Comparison of ENCODE assay signal across 19 cellular contexts in the genomic region with DNA sequence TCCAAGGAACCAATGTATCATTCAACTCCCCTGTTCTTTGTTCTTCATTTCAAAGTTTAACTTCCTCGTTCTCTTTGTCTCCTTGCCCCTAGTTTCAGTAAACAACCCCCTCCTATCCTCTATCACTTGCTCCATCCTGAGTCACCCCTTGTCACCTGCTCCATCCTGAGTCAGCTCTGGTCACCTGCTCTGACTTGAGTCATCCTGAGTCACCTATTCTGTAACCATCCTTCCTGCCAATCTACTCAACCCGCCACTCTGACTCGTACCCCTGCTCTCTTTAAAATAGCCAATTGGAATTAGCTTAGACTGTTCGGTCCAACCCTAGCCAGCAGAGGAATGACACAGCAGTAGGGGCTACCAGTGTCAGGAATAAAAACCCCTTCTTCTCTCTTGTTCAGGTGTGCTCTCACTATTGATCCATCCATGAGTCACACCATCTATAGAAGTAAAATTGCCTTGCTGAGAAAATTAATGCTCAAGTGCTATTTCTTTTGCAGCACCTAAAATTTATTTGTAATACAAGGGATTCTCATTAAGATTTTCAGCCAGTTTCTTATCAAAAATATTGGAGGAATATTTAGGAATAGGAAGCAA.
DNase-seq lines count a peak whose midpoint lies in the region; ATAC-seq, FAIRE-seq and TF ChIP-seq lines count a peak whose summit lies in the region.
"Had no signal": no experiment of that assay in that cellular context is flagged by ENCODE, and none has a peak within 500 bp of the region (broad histone marks: within the 10 kb centered on the region; RNA-seq: fewer than 3 reads in every experiment).

No MANE protein-coding gene starts in this region.

- H3K9ac ChIP-seq in neural progenitor cell = no peak overlapping the region
- H3K9ac ChIP-seq: BLaER1 had no signal

- no peak for TF ChIP-seq CTCF in fibroblast of mammary gland (conservative IDR thresholded peaks at IDR 0.05; ENCODE audit: control insufficient read depth, insufficient read depth, low read depth, low read length)
- TF ChIP-seq CTCF in neural progenitor cell (IDR thresholded peaks at IDR 0.05) = no peak

- H2AFZ ChIP-seq in neural progenitor cell (replicated peaks) = no peak overlapping the region

- no peak for FAIRE-seq in urothelium cell line (lab: Jason Lieb, UNC)
- FAIRE-seq: D721Med, RCC 7860 had no signal

- peaks cover 26% of the 10 kb centered on the region for H3K4me1 ChIP-seq in neural progenitor cell
- H3K4me1 ChIP-seq: BLaER1 had no signal

- peaks cover 7% of the 10 kb centered on the region for H3K9me3 ChIP-seq in neural progenitor cell (ENCODE audit: low read depth)

- H3K27me3 ChIP-seq in neural progenitor cell = no peaks in the 10 kb centered on the region
- H3K27me3 ChIP-seq: BLaER1 had no signal

- H3K79me2 ChIP-seq in neural progenitor cell (ENCODE audit: low read depth) = no peaks in the 10 kb centered on the region

- no peak overlapping the region for H3K27ac Mint-ChIP-seq in activated naive CD8-positive, alpha-beta T cell treated with anti-CD3 and anti-CD28 coated beads, Interleukin-2, amount 50 U/mL, for 24 hours
- no peak overlapping the region for H3K27ac Mint-ChIP-seq in activated naive CD8-positive, alpha-beta T cell treated with anti-CD3 and anti-CD28 coated beads for 36 hours
- no peak overlapping the region for H3K27ac Mint-ChIP-seq in neural progenitor cell
- H3K27ac Mint-ChIP-seq: CD4-positive, alpha-beta memory T cell; IgD-negative memory B cell had no signal

- H3K4me1 Mint-ChIP-seq in activated naive CD8-positive, alpha-beta T cell treated with anti-CD3 and anti-CD28 coated beads, Interleukin-2, amount 50 U/mL, for 24 hours = no peaks in the 10 kb centered on the region
- no peaks in the 10 kb centered on the region for H3K4me1 Mint-ChIP-seq in activated naive CD8-positive, alpha-beta T cell treated with anti-CD3 and anti-CD28 coated beads for 36 hours
- peaks cover 6% of the 10 kb centered on the region for H3K4me1 Mint-ChIP-seq in neural progenitor cell
- H3K4me1 Mint-ChIP-seq: CD4-positive, alpha-beta memory T cell; IgD-negative memory B cell had no signal

- H3K4me2 ChIP-seq in neural progenitor cell = no peak overlapping the region
- H3K4me2 ChIP-seq: BLaER1 had no signal

- no peak for DNase-seq in activated naive CD8-positive, alpha-beta T cell treated with anti-CD3 and anti-CD28 coated beads, Interleukin-2, amount 50 U/mL, for 24 hours
- no peak for DNase-seq in activated naive CD8-positive, alpha-beta T cell treated with anti-CD3 and anti-CD28 coated beads for 36 hours
- DNase-seq in LoVo (ENCODE audit: low spot score) (peak; percentile 19), fibroblast of mammary gland (ENCODE audit: low read depth) (peak; percentile 1), urothelium cell line (ENCODE audit: low spot score) (peak; percentile 39), medulla oblongata (ENCODE audit: extremely low spot score) (no peak), OCI-M2 (lab: John Stamatoyannopoulos, UW; ENCODE audit: unreplicated experiment) (no peak), neural progenitor cell (ENCODE audit: low spot score) (no peak)
- DNase-seq: CD4-positive, alpha-beta memory T cell; DMS79 treated with DMSO at 0.1 percent for 48 hours; NCI-H1105; NCI-H2081; NCI-H2171 treated with DMSO at 0.1 percent for 48 hours; Right ventricle myocardium superior had no signal

- H3K9me3 Mint-ChIP-seq in activated naive CD8-positive, alpha-beta T cell treated with anti-CD3 and anti-CD28 coated beads, Interleukin-2, amount 50 U/mL, for 24 hours = peaks cover 51% of the 10 kb centered on the region
- peaks cover 25% of the 10 kb centered on the region for H3K9me3 Mint-ChIP-seq in activated naive CD8-positive, alpha-beta T cell treated with anti-CD3 and anti-CD28 coated beads for 36 hours
- peaks cover 9% of the 10 kb centered on the region for H3K9me3 Mint-ChIP-seq in neural progenitor cell

- no peak overlapping the region for H3K4me3 ChIP-seq in fibroblast of mammary gland (ENCODE audit: control insufficient read depth, low read depth, low read length)
- no peak overlapping the region for H3K4me3 ChIP-seq in neural progenitor cell
- H3K4me3 ChIP-seq: BLaER1, HAP-1 had no signal

- no peaks in the 10 kb centered on the region for H4K20me1 ChIP-seq in neural progenitor cell (ENCODE audit: low read depth)
- H4K20me1 ChIP-seq: BLaER1 had no signal

- H3F3A ChIP-seq in neural progenitor cell (ENCODE audit: low read depth) = peaks cover 8% of the 10 kb centered on the region

- H3K27me3 Mint-ChIP-seq in activated naive CD8-positive, alpha-beta T cell treated with anti-CD3 and anti-CD28 coated beads, Interleukin-2, amount 50 U/mL, for 24 hours = no peaks in the 10 kb centered on the region
- H3K27me3 Mint-ChIP-seq in activated naive CD8-positive, alpha-beta T cell treated with anti-CD3 and anti-CD28 coated beads for 36 hours = no peaks in the 10 kb centered on the region
- H3K27me3 Mint-ChIP-seq in neural progenitor cell (ENCODE audit: insufficient read depth, low read depth) = no peaks in the 10 kb centered on the region
- H3K27me3 Mint-ChIP-seq: CD4-positive, alpha-beta memory T cell; IgD-negative memory B cell had no signal

- no peaks in the 10 kb centered on the region for H3K36me3 Mint-ChIP-seq in activated naive CD8-positive, alpha-beta T cell treated with anti-CD3 and anti-CD28 coated beads, Interleukin-2, amount 50 U/mL, for 24 hours (ENCODE audit: low read depth)
- no peaks in the 10 kb centered on the region for H3K36me3 Mint-ChIP-seq in activated naive CD8-positive, alpha-beta T cell treated with anti-CD3 and anti-CD28 coated beads for 36 hours
- no peaks in the 10 kb centered on the region for H3K36me3 Mint-ChIP-seq in neural progenitor cell
- H3K36me3 Mint-ChIP-seq: CD4-positive, alpha-beta memory T cell; IgD-negative memory B cell had no signal

- H3K27ac ChIP-seq in neural progenitor cell = no peak overlapping the region
- H3K27ac ChIP-seq: BLaER1 had no signal

- H3K4me3 Mint-ChIP-seq in activated naive CD8-positive, alpha-beta T cell treated with anti-CD3 and anti-CD28 coated beads, Interleukin-2, amount 50 U/mL, for 24 hours = no peak overlapping the region
- no peak overlapping the region for H3K4me3 Mint-ChIP-seq in activated naive CD8-positive, alpha-beta T cell treated with anti-CD3 and anti-CD28 coated beads for 36 hours
- H3K4me3 Mint-ChIP-seq in neural progenitor cell = no peak overlapping the region
- H3K4me3 Mint-ChIP-seq: CD4-positive, alpha-beta memory T cell; IgD-negative memory B cell had no signal

- peak; percentile 36 for ATAC-seq in activated naive CD8-positive, alpha-beta T cell treated with anti-CD3 and anti-CD28 coated beads, Interleukin-2, amount 50 U/mL, for 24 hours

- peaks cover 3% of the 10 kb centered on the region for H3K36me3 ChIP-seq in neural progenitor cell
- H3K36me3 ChIP-seq: BLaER1, HAP-1 had no signal

Comparison
In these comparisons a context has a peak if more than half of its experiments do, and no peak if none do; other contexts are left out.
1. DNase-seq: peak in LoVo (single experiment), fibroblast of mammary gland (single experiment) and urothelium cell line (single experiment); none in activated naive CD8-positive, alpha-beta T cell treated with anti-CD3 and anti-CD28 coated beads, Interleukin-2, amount 50 U/mL, for 24 hours (single experiment), activated naive CD8-positive, alpha-beta T cell treated with anti-CD3 and anti-CD28 coated beads for 36 hours (single experiment), medulla oblongata (single experiment), OCI-M2 (single experiment) and neural progenitor cell (single experiment).